23 cellular contexts compared by ENCODE assay signal in genomic region chr9:87798276-87798833, GRCh38.
"Had no signal": no experiment of that assay in that cellular context is flagged by ENCODE, and none has a peak within 500 bp of the region (broad histone marks: within the 10 kb centered on the region; RNA-seq: fewer than 3 reads in every experiment).

No MANE protein-coding gene starts in this region.

- FAIRE-seq: pancreas had no signal

- DNase-seq: activated CD4-positive, CD25-positive, alpha-beta regulatory T cell treated with anti-CD3 and anti-CD28 coated beads, Interleukin-2, amount 50 U/mL, for 72 hours; activated effector memory CD4-positive, alpha-beta T cell treated with anti-CD3 and anti-CD28 coated beads, Interleukin-2, amount 50 U/mL, for 16 hours; activated naive CD4-positive, alpha-beta T cell treated with anti-CD3 and anti-CD28 coated beads, Interleukin-2, amount 10 ng/mL, durations not matched to agents 7 days and 5 days; activated T-cell treated with anti-CD3 and anti-CD28 coated beads, Interleukin-2, amount 50 U/mL, for 72 hours; anterior cingulate cortex; effector CD8-positive, alpha-beta T cell; gastrocnemius medialis; hypothalamus; left ventricle myocardium superior; mammary epithelial cell; midbrain; pancreas; psoas muscle; right cardiac atrium; stimulated activated CD4-positive, alpha-beta T cell treated with anti-CD3 and anti-CD28 coated beads, Interleukin-12 subunit alpha, Interleukin-12 subunit beta, amount 100 ng/mL, for 4 hours; stimulated activated naive CD8-positive, alpha-beta T cell treated with anti-CD3 and anti-CD28 coated beads, Interleukin-15, amount 100 ng/mL, for 72 hours; tibial artery; WERI-Rb-1 had no signal

- H3K4me1 Mint-ChIP-seq: stimulated activated naive CD8-positive, alpha-beta T cell treated with anti-CD3 and anti-CD28 coated beads, Interleukin-15, amount 100 ng/mL, for 72 hours had no signal

- H3K4me3 Mint-ChIP-seq: activated naive CD4-positive, alpha-beta T cell treated with anti-CD3 and anti-CD28 coated beads, Interleukin-2, amount 10 ng/mL, durations not matched to agents 7 days and 5 days; activated T-cell treated with anti-CD3 and anti-CD28 coated beads, Interleukin-2, amount 50 U/mL, for 72 hours; brain; dendritic cell treated with granulocyte-macrophage colony-stimulating factor and Interleukin-4, amounts not matched to agents 40 ng/mL and 50 ng/mL, for 4 days; natural killer cell treated with Interleukin-12 subunit alpha and Interleukin-12 subunit beta and Interleukin-15 and Interleukin-18, amount 100 ng/mL, for 72 hours; stimulated activated effector memory CD8-positive, alpha-beta T cell treated with anti-CD3 and anti-CD28 coated beads, Interleukin-12 subunit alpha, Interleukin-12 subunit beta, amount 100 ng/mL, for 72 hours; stimulated activated naive CD8-positive, alpha-beta T cell treated with anti-CD3 and anti-CD28 coated beads, Interleukin-15, amount 100 ng/mL, for 72 hours; T-helper 1 cell treated with Interleukin-12 subunit alpha and Interleukin-12 subunit beta and Interleukin-4 antibody, amounts not matched to agents 30 μg/mL and 1 μg/mL, for 36 hours had no signal

- H3K36me3 Mint-ChIP-seq: activated naive CD4-positive, alpha-beta T cell treated with anti-CD3 and anti-CD28 coated beads, Interleukin-2, amount 10 ng/mL, durations not matched to agents 7 days and 5 days; brain; natural killer cell treated with Interleukin-12 subunit alpha and Interleukin-12 subunit beta and Interleukin-15 and Interleukin-18, amount 100 ng/mL, for 72 hours; stimulated activated effector memory CD8-positive, alpha-beta T cell treated with anti-CD3 and anti-CD28 coated beads, Interleukin-12 subunit alpha, Interleukin-12 subunit beta, amount 100 ng/mL, for 72 hours had no signal

- H3K27ac Mint-ChIP-seq: activated naive CD4-positive, alpha-beta T cell treated with anti-CD3 and anti-CD28 coated beads, Interleukin-2, amount 10 ng/mL, durations not matched to agents 7 days and 5 days; activated T-cell treated with anti-CD3 and anti-CD28 coated beads, Interleukin-2, amount 50 U/mL, for 72 hours; brain; natural killer cell treated with Interleukin-12 subunit alpha and Interleukin-12 subunit beta and Interleukin-15 and Interleukin-18, amount 100 ng/mL, for 72 hours; stimulated activated effector memory CD8-positive, alpha-beta T cell treated with anti-CD3 and anti-CD28 coated beads, Interleukin-12 subunit alpha, Interleukin-12 subunit beta, amount 100 ng/mL, for 72 hours; T-helper 1 cell treated with Interleukin-12 subunit alpha and Interleukin-12 subunit beta and Interleukin-4 antibody, amounts not matched to agents 30 μg/mL and 1 μg/mL, for 36 hours had no signal

- H3K9me3 Mint-ChIP-seq: activated T-cell treated with anti-CD3 and anti-CD28 coated beads, Interleukin-2, amount 50 U/mL, for 72 hours; dendritic cell treated with granulocyte-macrophage colony-stimulating factor and Interleukin-4, amounts not matched to agents 40 ng/mL and 50 ng/mL, for 4 days; natural killer cell treated with Interleukin-12 subunit alpha and Interleukin-12 subunit beta and Interleukin-15 and Interleukin-18, amount 100 ng/mL, for 72 hours; stimulated activated naive CD8-positive, alpha-beta T cell treated with anti-CD3 and anti-CD28 coated beads, Interleukin-15, amount 100 ng/mL, for 72 hours; T-helper 1 cell treated with Interleukin-12 subunit alpha and Interleukin-12 subunit beta and Interleukin-4 antibody, amounts not matched to agents 30 μg/mL and 1 μg/mL, for 36 hours had no signal

- ATAC-seq: gastrocnemius medialis; left ventricle myocardium superior; natural killer cell treated with Interleukin-12 subunit alpha and Interleukin-12 subunit beta and Interleukin-15 and Interleukin-18, amount 100 ng/mL, for 72 hours; pancreas; psoas muscle; stimulated activated effector memory CD8-positive, alpha-beta T cell treated with anti-CD3 and anti-CD28 coated beads, Interleukin-12 subunit alpha, Interleukin-12 subunit beta, amount 100 ng/mL, for 72 hours; stimulated activated naive CD8-positive, alpha-beta T cell treated with anti-CD3 and anti-CD28 coated beads, Interleukin-15, amount 100 ng/mL, for 72 hours had no signal
